15 cellular contexts compared by ENCODE assay signal in genomic region chr6:26416288-26416687, GRCh38. TPM values are rescaled to one million over a fixed set of nuclear protein-coding genes. Genes with fewer than 3 reads are reported as not detected.
DNase-seq lines count a peak whose midpoint lies in the region; ATAC-seq and TF ChIP-seq lines count a peak whose summit lies in the region.
"Had no signal": no experiment of that assay in that cellular context is flagged by ENCODE, and none has a peak within 500 bp of the region (broad histone marks: within the 10 kb centered on the region; RNA-seq: fewer than 3 reads in every experiment).

No MANE protein-coding gene starts in this region.

- intact Hi-C loops in CD8-positive, alpha-beta T cell (cut with DNase I, micrococcal nuclease): loop anchor here in 1 of 2 experiments (2.0 kb wide), 1 partner anchor 15 kb away; no protein-coding TSS in a partner anchor
- intact Hi-C loops in Caco-2 (cut with micrococcal nuclease; ENCODE audit: unreplicated experiment): no loop called here

- no peaks in the 10 kb centered on the region for H3K27me3 ChIP-seq in CD4-positive, CD25-positive, alpha-beta regulatory T cell (ENCODE audit: control insufficient read depth, insufficient read depth, low read length)
- H3K27me3 ChIP-seq in CD8-positive, alpha-beta T cell (ENCODE audit: insufficient read depth, low read length): no peaks in the 10 kb centered on the region
- H3K27me3 ChIP-seq in Caco-2 (replicated peaks; ENCODE audit: control insufficient read depth, insufficient read depth, low read length): no peaks in the 10 kb centered on the region

- peaks cover 0 to 13% (median 5%) of the 10 kb centered on the region in 7 donors for H3K9me3 Mint-ChIP-seq in CD4-positive, CD25-positive, alpha-beta regulatory T cell
- H3K9me3 Mint-ChIP-seq in CD8-positive, alpha-beta T cell: peaks cover 6% of the 10 kb centered on the region
- H3K9me3 Mint-ChIP-seq in immature natural killer cell: no peaks in the 10 kb centered on the region
- peaks cover 12% of the 10 kb centered on the region for H3K9me3 Mint-ChIP-seq in Caco-2 (ENCODE audit: unreplicated experiment)

- no peak for TF ChIP-seq CTCF in CD8-positive, alpha-beta T cell (IDR thresholded peaks at IDR 0.05)
- TF ChIP-seq CTCF in Caco-2 (IDR thresholded peaks at IDR 0.05; ENCODE audit: insufficient read depth in 1 of 2, low read depth in 1 of 2, low read length in 1 of 2, severe bottlenecking in 1 of 2, unreplicated experiment in 1 of 2): no peak

- no peak overlapping the region for H3K4me3 Mint-ChIP-seq in CD4-positive, CD25-positive, alpha-beta regulatory T cell
- no peak overlapping the region for H3K4me3 Mint-ChIP-seq in CD8-positive, alpha-beta T cell
- no peak overlapping the region for H3K4me3 Mint-ChIP-seq in immature natural killer cell
- no peak overlapping the region for H3K4me3 Mint-ChIP-seq in Caco-2 (ENCODE audit: unreplicated experiment)
- H3K4me3 Mint-ChIP-seq: CD8-positive, alpha-beta memory T cell; GM23338; H9; HFFc6 had no signal

- DNase-seq in CD4-positive, CD25-positive, alpha-beta regulatory T cell: no peak
- no peak for DNase-seq in CD8-positive, alpha-beta T cell
- DNase-seq in immature natural killer cell (no peak), NCI-H2171 (lab: John Stamatoyannopoulos, UW) (no peak), Caco-2 (no peak)
- DNase-seq: C1 segment of cervical spinal cord; Calu3; CD8-positive, alpha-beta memory T cell; DMS53; DMS79 treated with DMSO at 0.1 percent for 48 hours; GF-D8; H9; HFFc6 had no signal

- POLR2A ChIA-PET in CD8-positive, alpha-beta T cell (lab: Charles Lee): no interaction called here
- POLR2A ChIA-PET in Caco-2 (lab: Charles Lee): no interaction called here

- H3K4me1 Mint-ChIP-seq in CD4-positive, CD25-positive, alpha-beta regulatory T cell: peaks cover 4 to 23% (median 12%) of the 10 kb centered on the region in 4 donors
- peaks cover 4% of the 10 kb centered on the region for H3K4me1 Mint-ChIP-seq in CD8-positive, alpha-beta T cell (ENCODE audit: low read depth)
- peaks cover 8 to 20% of the 10 kb centered on the region in 2 donors for H3K4me1 Mint-ChIP-seq in immature natural killer cell
- no peaks in the 10 kb centered on the region for H3K4me1 Mint-ChIP-seq in Caco-2 (ENCODE audit: low read depth, unreplicated experiment)
- H3K4me1 Mint-ChIP-seq: GM23338 had no signal

- CTCF ChIA-PET in CD8-positive, alpha-beta T cell (lab: Charles Lee): no interaction called here
- CTCF ChIA-PET in Caco-2 (lab: Charles Lee): no interaction called here

- ATAC-seq in CD4-positive, CD25-positive, alpha-beta regulatory T cell (ENCODE audit: low read depth in 2 of 2): no peak
- ATAC-seq in CD8-positive, alpha-beta T cell: no peak
- ATAC-seq: GM23338, HCT116 had no signal

- H3K27me3 Mint-ChIP-seq in CD4-positive, CD25-positive, alpha-beta regulatory T cell: no peaks in the 10 kb centered on the region
- no peaks in the 10 kb centered on the region for H3K27me3 Mint-ChIP-seq in CD8-positive, alpha-beta T cell (ENCODE audit: low read depth)
- H3K27me3 Mint-ChIP-seq in immature natural killer cell (ENCODE audit: low read depth in 3 of 3) (peaks cover 0 to 5% (median 0%) of the 10 kb centered on the region in 3 donors), Caco-2 (ENCODE audit: insufficient read depth, unreplicated experiment) (no peaks in the 10 kb centered on the region)
- H3K27me3 Mint-ChIP-seq: CD8-positive, alpha-beta memory T cell had no signal

- H3K36me3 Mint-ChIP-seq in CD4-positive, CD25-positive, alpha-beta regulatory T cell: peaks cover 33% of the 10 kb centered on the region
- peaks cover 52% of the 10 kb centered on the region for H3K36me3 Mint-ChIP-seq in CD8-positive, alpha-beta T cell
- H3K36me3 Mint-ChIP-seq in immature natural killer cell (peaks cover 13 to 38% (median 23%) of the 10 kb centered on the region in 3 donors), Caco-2 (ENCODE audit: insufficient read depth, unreplicated experiment) (no peaks in the 10 kb centered on the region)

- no peak overlapping the region for H3K4me3 ChIP-seq in CD4-positive, CD25-positive, alpha-beta regulatory T cell (ENCODE audit: low read depth, low read length)
- H3K4me3 ChIP-seq in CD8-positive, alpha-beta T cell (ENCODE audit: low read depth, low read length): no peak overlapping the region
- no peak overlapping the region for H3K4me3 ChIP-seq in Caco-2 (ENCODE audit: low read depth, low read length)
- H3K4me3 ChIP-seq: GM23338 had no signal

- peaks cover 27% of the 10 kb centered on the region for H3K36me3 ChIP-seq in CD4-positive, CD25-positive, alpha-beta regulatory T cell (ENCODE audit: control insufficient read depth, insufficient read depth, low read length)
- H3K36me3 ChIP-seq in CD8-positive, alpha-beta T cell (ENCODE audit: insufficient read depth, low read length): peaks cover 16% of the 10 kb centered on the region
- H3K36me3 ChIP-seq in Caco-2 (ENCODE audit: control insufficient read depth, insufficient read depth, low read length): no peaks in the 10 kb centered on the region

- H3K4me1 ChIP-seq in CD4-positive, CD25-positive, alpha-beta regulatory T cell (ENCODE audit: control insufficient read depth, insufficient read depth, low read length, poor library complexity, severe bottlenecking): peaks cover 7% of the 10 kb centered on the region
- H3K4me1 ChIP-seq in CD8-positive, alpha-beta T cell (ENCODE audit: insufficient read depth, low read length): peaks cover 5% of the 10 kb centered on the region
- H3K4me1 ChIP-seq in Caco-2: 0 out of 2 replicates have a peak, but pooled peaks cover 4% of the 10 kb centered on the region

- H3K9me3 ChIP-seq in CD4-positive, CD25-positive, alpha-beta regulatory T cell (ENCODE audit: control insufficient read depth in 2 of 2, low read length in 2 of 2): peaks cover 7 to 17% of the 10 kb centered on the region in 2 experiments
- no peaks in the 10 kb centered on the region for H3K9me3 ChIP-seq in CD8-positive, alpha-beta T cell (ENCODE audit: low read length)
- peaks cover 11% of the 10 kb centered on the region for H3K9me3 ChIP-seq in Caco-2

- H3K27ac ChIP-seq in CD4-positive, CD25-positive, alpha-beta regulatory T cell (ENCODE audit: insufficient read depth, low read length, poor library complexity, severe bottlenecking): no peak overlapping the region
- H3K27ac ChIP-seq in CD8-positive, alpha-beta T cell (ENCODE audit: low read depth, low read length): no peak overlapping the region

- peak overlapping the region in 2 of 3 donors; percentile 24 to 62 for H3K27ac Mint-ChIP-seq in CD4-positive, CD25-positive, alpha-beta regulatory T cell
- peak overlapping the region; percentile 61 for H3K27ac Mint-ChIP-seq in CD8-positive, alpha-beta T cell
- peak overlapping the region in 4 of 6 donors; percentile 51 to 87 (median 60) for H3K27ac Mint-ChIP-seq in immature natural killer cell
- H3K27ac Mint-ChIP-seq in Caco-2 (ENCODE audit: unreplicated experiment): no peak overlapping the region
- H3K27ac Mint-ChIP-seq: GM23338, HFFc6 had no signal

- no TSS peak for BruUV-seq in Caco-2 (replicated peaks; lab: Mats Ljungman, UMichigan)

RNA-seq across cellular contexts. Expression of gene BTN3A1, which starts 14.2 kb away (rescaled TPM):
- total RNA-seq in CD4-positive, CD25-positive, alpha-beta regulatory T cell: 279 TPM
- polyA plus RNA-seq in CD4-positive, CD25-positive, alpha-beta regulatory T cell: 10 to 100 TPM; 67.4 to 100.0 (median 71.2) TPM
- total RNA-seq in CD8-positive, alpha-beta T cell: 100 to 1,000 TPM in 1 of 2 experiments, 10 to 100 TPM in 1; 97.0 to 104 TPM
- 100 to 1,000 TPM in 1 of 3 donors, 10 to 100 TPM in 2; 57.3 to 117 (median 98.5) TPM for polyA plus RNA-seq in immature natural killer cell
- total RNA-seq in Caco-2 (2022): 2.0 and 2.6 TPM in 2 replicates

RNA-seq across cellular contexts. Expression of gene BTN3A3, which starts 24.0 kb away (rescaled TPM):
- total RNA-seq in CD4-positive, CD25-positive, alpha-beta regulatory T cell: 125 TPM
- polyA plus RNA-seq in CD4-positive, CD25-positive, alpha-beta regulatory T cell: 10 to 100 TPM; 79.3 to 91.5 (median 82.7) TPM
- total RNA-seq in CD8-positive, alpha-beta T cell: 10 to 100 TPM; 44.9 to 51.8 TPM
- polyA plus RNA-seq in immature natural killer cell: 100 to 1,000 TPM in 2 of 3 donors, 10 to 100 TPM in 1; 49.5 to 113 (median 100) TPM
- 0.32 and 0.98 TPM in 2 replicates for total RNA-seq in Caco-2 (2022)

RNA-seq across cellular contexts. Expression of gene BTN2A2, which starts 33.4 kb away (rescaled TPM):
- total RNA-seq in CD4-positive, CD25-positive, alpha-beta regulatory T cell: 62.3 TPM
- 1 to 10 TPM; 4.5 to 9.5 (median 6.8) TPM for polyA plus RNA-seq in CD4-positive, CD25-positive, alpha-beta regulatory T cell
- 10 to 100 TPM; 14.1 to 15.5 TPM for total RNA-seq in CD8-positive, alpha-beta T cell
- polyA plus RNA-seq in immature natural killer cell: 10 to 100 TPM in 1 of 3 donors, 1 to 10 TPM in 2; 6.6 to 13.5 (median 7.5) TPM
- 7.1 and 9.8 TPM in 2 replicates for total RNA-seq in Caco-2 (2022)

RNA-seq across cellular contexts. Expression of gene BTN2A1, which starts 41.5 kb away (rescaled TPM):
- total RNA-seq in CD4-positive, CD25-positive, alpha-beta regulatory T cell: 35.9 TPM
- 10 to 100 TPM in 3 of 4 donors, 1 to 10 TPM in 1; 9.7 to 14.5 (median 12.2) TPM for polyA plus RNA-seq in CD4-positive, CD25-positive, alpha-beta regulatory T cell
- 10 to 100 TPM; 16.4 to 17.3 TPM for total RNA-seq in CD8-positive, alpha-beta T cell
- polyA plus RNA-seq in immature natural killer cell: 10 to 100 TPM in 2 of 3 donors, 1 to 10 TPM in 1; 7.2 to 23.4 (median 16.7) TPM
- 13.9 and 15.0 TPM in 2 replicates for total RNA-seq in Caco-2 (2022)

RNA-seq across cellular contexts. Expression of gene BTN3A2, which starts 51.3 kb away (rescaled TPM):
- 135 TPM for total RNA-seq in CD4-positive, CD25-positive, alpha-beta regulatory T cell
- polyA plus RNA-seq in CD4-positive, CD25-positive, alpha-beta regulatory T cell: 100 to 1,000 TPM; 135 to 224 (median 140) TPM
- total RNA-seq in CD8-positive, alpha-beta T cell: 10 to 100 TPM; 38.4 to 43.6 TPM
- 100 to 1,000 TPM; 122 to 227 (median 158) TPM for polyA plus RNA-seq in immature natural killer cell
- 2.4 and 2.5 TPM in 2 replicates for total RNA-seq in Caco-2 (2022)

Comparison
In these comparisons a context has a peak if more than half of its experiments do, and no peak if none do; other contexts are left out.
1. RNA of gene BTN3A1, which starts 14.2 kb away (total RNA-seq): 279 TPM in CD4-positive, CD25-positive, alpha-beta regulatory T cell (single experiment) and 97.0 to 104 TPM in CD8-positive, alpha-beta T cell; 2.0 to 2.6 TPM in Caco-2; every median in the first group is over 10 times any median in the second.
2. RNA of gene BTN3A3, which starts 24.0 kb away (total RNA-seq): 125 TPM in CD4-positive, CD25-positive, alpha-beta regulatory T cell (single experiment) and 44.9 to 51.8 TPM in CD8-positive, alpha-beta T cell; 0.32 to 0.98 TPM in Caco-2; every median in the first group is over 10 times any median in the second.